23 cellular contexts compared by ENCODE assay signal in genomic region chr3:11668243-11669232, GRCh38. TPM values are rescaled to one million over a fixed set of nuclear protein-coding genes. Genes with fewer than 3 reads are reported as not detected.
DNase-seq lines count a peak whose midpoint lies in the region; ATAC-seq and TF ChIP-seq lines count a peak whose summit lies in the region.
"Had no signal": no experiment of that assay in that cellular context is flagged by ENCODE, and none has a peak within 500 bp of the region (broad histone marks: within the 10 kb centered on the region; RNA-seq: fewer than 3 reads in every experiment).

No MANE protein-coding gene starts in this region.

- no peak overlapping the region for H3K4me3 Mint-ChIP-seq in endodermal cell
- H3K4me3 Mint-ChIP-seq: activated CD4-positive, alpha-beta T cell treated with anti-CD3 and anti-CD28 coated beads, Interleukin-2, amount 10 ng/mL, durations not matched to agents 7 days and 5 days; activated naive CD8-positive, alpha-beta T cell treated with anti-CD3 and anti-CD28 coated beads, Interleukin-2, amount 50 U/mL, for 24 hours had no signal

- no peak overlapping the region for H3K18ac ChIP-seq in trophoblast cell (ENCODE audit: low read length)

- no peak overlapping the region for H2BK120ac ChIP-seq in trophoblast cell (ENCODE audit: insufficient read depth, low read length, poor library complexity)

- H4K8ac ChIP-seq in trophoblast cell (ENCODE audit: low read depth, low read length) = no peak overlapping the region

- H3K9me3 ChIP-seq in endodermal cell (ENCODE audit: control insufficient read depth, low read length) (no peaks in the 10 kb centered on the region), trophoblast cell (ENCODE audit: insufficient read depth, low read depth, low read length) (no peaks in the 10 kb centered on the region), left lung (no peaks in the 10 kb centered on the region), psoas muscle (no peaks in the 10 kb centered on the region)
- H3K9me3 ChIP-seq: gastrocnemius medialis, MG63, mucosa of descending colon had no signal

- H4K91ac ChIP-seq in trophoblast cell (ENCODE audit: low read depth, low read length) = no peak overlapping the region

- no peak overlapping the region for H4K12ac ChIP-seq in trophoblast cell (ENCODE audit: low read depth, low read length)

- ATAC-seq in left lung (no peak), psoas muscle (no peak), GM21825 (IDR thresholded peaks at IDR 0.05; ENCODE audit: unreplicated experiment) (no peak)
- ATAC-seq: activated naive CD8-positive, alpha-beta T cell treated with anti-CD3 and anti-CD28 coated beads, Interleukin-2, amount 50 U/mL, for 24 hours; gastrocnemius medialis; left lobe of liver; mucosa of descending colon had no signal

- no peak for TF ChIP-seq CTCF in endodermal cell (conservative IDR thresholded peaks at IDR 0.05)
- TF ChIP-seq CTCF in left lung (IDR thresholded peaks at IDR 0.05) = no peak
- no peak for TF ChIP-seq CTCF in psoas muscle (IDR thresholded peaks at IDR 0.05)

- H2BK5ac ChIP-seq in trophoblast cell (ENCODE audit: low read depth, low read length, poor library complexity) = no peak overlapping the region

- peaks cover 5% of the 10 kb centered on the region for H3K36me3 Mint-ChIP-seq in endodermal cell (ENCODE audit: low read depth)

- H3K4me1 ChIP-seq in endodermal cell (ENCODE audit: control insufficient read depth, insufficient read depth, low read length) (no peaks in the 10 kb centered on the region), trophoblast cell (ENCODE audit: control insufficient read depth in 1 of 2, insufficient read depth in 2 of 2, low read length in 2 of 2) (peaks cover 0 to 4% of the 10 kb centered on the region in 2 experiments), left lung (peaks cover 8 to 14% of the 10 kb centered on the region in 2 donors), psoas muscle (peaks cover 21% of the 10 kb centered on the region)

- no peaks in the 10 kb centered on the region for H3K79me1 ChIP-seq in trophoblast cell (ENCODE audit: low read length)

- intact Hi-C loops in left lung (cut with DNase I) (no loop called here), psoas muscle (cut with DNase I) (no loop called here)

- H3K27ac ChIP-seq in endodermal cell (ENCODE audit: low read depth, low read length) (no peak overlapping the region), trophoblast cell (ENCODE audit: low read depth, low read length) (no peak overlapping the region), left lung (no peak overlapping the region), psoas muscle (no peak overlapping the region)
- H3K27ac ChIP-seq: epithelial cell of prostate, gastrocnemius medialis had no signal

- H3K4me3 ChIP-seq in endodermal cell (ENCODE audit: low read length) = no peak overlapping the region
- no peak overlapping the region for H3K4me3 ChIP-seq in trophoblast cell (ENCODE audit: low read depth, low read length)
- no peak overlapping the region for H3K4me3 ChIP-seq in left lung
- no peak overlapping the region for H3K4me3 ChIP-seq in psoas muscle
- H3K4me3 ChIP-seq: gastrocnemius medialis, MG63, mucosa of descending colon had no signal

- no peak overlapping the region for H3K4me2 ChIP-seq in trophoblast cell (ENCODE audit: low read length)

- peaks cover 11% of the 10 kb centered on the region for H3K4me1 Mint-ChIP-seq in endodermal cell
- H3K4me1 Mint-ChIP-seq: activated naive CD8-positive, alpha-beta T cell treated with anti-CD3 and anti-CD28 coated beads, Interleukin-2, amount 50 U/mL, for 24 hours had no signal

- no peak overlapping the region for H3K9ac ChIP-seq in endodermal cell (ENCODE audit: extremely low read depth, low read length, poor library complexity, severe bottlenecking)
- no peak overlapping the region for H3K9ac ChIP-seq in trophoblast cell (ENCODE audit: low read length)

- peak; percentile 78 for DNase-seq in EH (ENCODE audit: low read depth)
- DNase-seq in M059J (ENCODE audit: low read depth) = peak; percentile 30
- DNase-seq in endodermal cell = no peak
- peak; percentile 33 to 47 for DNase-seq in trophoblast cell
- no peak for DNase-seq in left lung
- no peak for DNase-seq in psoas muscle
- no peak for DNase-seq in T1000 (lab: John Stamatoyannopoulos, UW)
- DNase-seq: activated CD4-positive, alpha-beta T cell treated with anti-CD3 and anti-CD28 coated beads, Interleukin-2, amount 10 ng/mL, durations not matched to agents 7 days and 5 days; activated CD8-positive, alpha-beta memory T cell treated with anti-CD3 and anti-CD28 coated beads, Interleukin-2, amount 50 U/mL, for 4 hours; activated effector memory CD4-positive, alpha-beta T cell treated with Interleukin-2 at 50 U/mL for 16 hours; activated naive CD8-positive, alpha-beta T cell treated with anti-CD3 and anti-CD28 coated beads, Interleukin-2, amount 50 U/mL, for 24 hours; AML-193; gastrocnemius medialis; MG63; mucosa of descending colon; NCI-H187; NCI-H2227 treated with DMSO at 0.1 percent for 48 hours; NK-92 treated with Interleukin-12 subunit alpha and Interleukin-12 subunit beta, amount 100 ng/mL, for 24 hours; retina; RPMI8226 had no signal

- H3K27me3 ChIP-seq in endodermal cell (ENCODE audit: control insufficient read depth, insufficient read depth, low read length, poor library complexity, severe bottlenecking) = no peaks in the 10 kb centered on the region
- H3K27me3 ChIP-seq in trophoblast cell (ENCODE audit: insufficient read depth, low read length) = no peaks in the 10 kb centered on the region
- H3K27me3 ChIP-seq in left lung = no peaks in the 10 kb centered on the region
- no peaks in the 10 kb centered on the region for H3K27me3 ChIP-seq in psoas muscle (ENCODE audit: insufficient read depth in 3 of 3, low read length in 2 of 3)
- H3K27me3 ChIP-seq: gastrocnemius medialis, MG63 had no signal

- no peak overlapping the region for H3K23ac ChIP-seq in trophoblast cell (ENCODE audit: low read length)

- H3K79me2 ChIP-seq in trophoblast cell (ENCODE audit: control insufficient read depth, insufficient read depth, low read length, poor library complexity) = peaks cover 2% of the 10 kb centered on the region

- no peak overlapping the region for H3K4ac ChIP-seq in trophoblast cell (ENCODE audit: low read depth, low read length)

- H3K14ac ChIP-seq in trophoblast cell (ENCODE audit: low read length) = no peak overlapping the region

- no peaks in the 10 kb centered on the region for H3K9me3 Mint-ChIP-seq in endodermal cell
- H3K9me3 Mint-ChIP-seq: activated CD4-positive, alpha-beta T cell treated with anti-CD3 and anti-CD28 coated beads, Interleukin-2, amount 10 ng/mL, durations not matched to agents 7 days and 5 days; activated naive CD8-positive, alpha-beta T cell treated with anti-CD3 and anti-CD28 coated beads, Interleukin-2, amount 50 U/mL, for 24 hours had no signal

- WGBS in endodermal cell (ENCODE audit: insufficient coverage in 1 of 2, insufficient read length in 1 of 2), 2 experiments = 75 to 79% methylated on average over 6 to 9 of the region's 9 CpGs
- no CpG with 5 or more reads among the region's 9 CpGs for WGBS in trophoblast cell (ENCODE audit: extremely low coverage, insufficient coverage, insufficient read length)
- WGBS in psoas muscle, 3 donors = 73 to 87% (median 84%) methylated on average over 9 of the region's 9 CpGs

- no peaks in the 10 kb centered on the region for H3K27me3 Mint-ChIP-seq in endodermal cell (ENCODE audit: insufficient read depth)
- H3K27me3 Mint-ChIP-seq: activated CD4-positive, alpha-beta T cell treated with anti-CD3 and anti-CD28 coated beads, Interleukin-2, amount 10 ng/mL, durations not matched to agents 7 days and 5 days; activated naive CD8-positive, alpha-beta T cell treated with anti-CD3 and anti-CD28 coated beads, Interleukin-2, amount 50 U/mL, for 24 hours had no signal

- no peak overlapping the region for H2AK5ac ChIP-seq in trophoblast cell (ENCODE audit: low read length)

- H2BK12ac ChIP-seq in trophoblast cell (ENCODE audit: low read length) = no peak overlapping the region

- peak overlapping the region; percentile 0 for H3K27ac Mint-ChIP-seq in endodermal cell
- H3K27ac Mint-ChIP-seq: activated CD4-positive, alpha-beta T cell treated with anti-CD3 and anti-CD28 coated beads, Interleukin-2, amount 10 ng/mL, durations not matched to agents 7 days and 5 days; activated naive CD8-positive, alpha-beta T cell treated with anti-CD3 and anti-CD28 coated beads, Interleukin-2, amount 50 U/mL, for 24 hours had no signal

- no peak overlapping the region for H2AFZ ChIP-seq in trophoblast cell (ENCODE audit: insufficient read depth, low read length, poor library complexity)

- H3K36me3 ChIP-seq in endodermal cell (ENCODE audit: control insufficient read depth, insufficient read depth, low read length) (no peaks in the 10 kb centered on the region), trophoblast cell (ENCODE audit: control insufficient read depth in 1 of 2, insufficient read depth in 2 of 2, low read length in 2 of 2) (peaks cover 0 to 3% of the 10 kb centered on the region in 2 experiments), left lung (no peaks in the 10 kb centered on the region), psoas muscle (ENCODE audit: insufficient read depth in 1 of 2, low read depth in 1 of 2) (no peaks in the 10 kb centered on the region)
- H3K36me3 ChIP-seq: gastrocnemius medialis, MG63 had no signal

RNA-seq across cellular contexts. Expression of gene VGLL4, which starts 24.8 kb away (rescaled TPM):
- total RNA-seq in M059J (2014; rRNA removed; shearing (Covaris generic)) = 28.9 and 36.1 TPM in 2 replicates
- total RNA-seq in endodermal cell = 10 to 100 TPM; 47.5 to 49.7 TPM
- 77.0 TPM for polyA plus RNA-seq in endodermal cell (2013, experiment 1 of 2)
- 77.0 TPM for polyA plus RNA-seq in endodermal cell (2013, experiment 2 of 2)
- 44.1 and 47.0 TPM in 2 replicates for polyA plus RNA-seq in trophoblast cell (2013)
- 10 to 100 TPM; 40.2 to 54.5 TPM for total RNA-seq in left lung
- 10 to 100 TPM; 11.2 to 14.8 (median 12.7) TPM for total RNA-seq in psoas muscle
- 10 to 100 TPM in 1 of 3 donors, 1 to 10 TPM in 2; 8.0 to 14.5 (median 8.3) TPM for polyA plus RNA-seq in psoas muscle

Comparison
In these comparisons a context has a peak if more than half of its experiments do, and no peak if none do; other contexts are left out.
1. DNase-seq: peak in EH (single experiment), M059J (single experiment) and trophoblast cell (2 of 2); none in endodermal cell (single experiment), left lung (0 of 2), psoas muscle (0 of 2) and T1000 (single experiment).